In genomic region chr16:28546626-28547025, GRCh38 we compare ENCODE assay signal across 10 cellular contexts. TPM values are rescaled to one million over a fixed set of nuclear protein-coding genes. Genes with fewer than 3 reads are reported as not detected.
"Had no signal": no experiment of that assay in that cellular context is flagged by ENCODE, and none has a peak within 500 bp of the region (broad histone marks: within the 10 kb centered on the region; RNA-seq: fewer than 3 reads in every experiment).

No MANE protein-coding gene starts in this region.

- H3K4me3 Mint-ChIP-seq: GM23338, H9, HFFc6 had no signal

- H3K27ac ChIP-seq: GM23248 had no signal

- DNase-seq: GM23248, GOT3, H7, H9, HCEC 1CT, HFFc6 had no signal

- H3K36me3 ChIP-seq: HAP-1 had no signal

- H3K4me1 ChIP-seq: HAP-1 had no signal

- H3K9me3 Mint-ChIP-seq: GM23338, H9, HFFc6 had no signal

- H3K27ac Mint-ChIP-seq: GM23338, H9, HFFc6 had no signal

- H3K4me3 ChIP-seq: GM23248, GM23338, HAP-1 had no signal

- H3K9me3 ChIP-seq: HAP-1 had no signal

- H3K4me1 Mint-ChIP-seq: GM23338 had no signal

RNA-seq across cellular contexts. Expression of gene NUPR1, which starts 7.9 kb away (rescaled TPM):
- total RNA-seq: H7 had no signal

RNA-seq across cellular contexts. Expression of gene IL27, which starts 40.0 kb away (rescaled TPM):
- total RNA-seq: GM23248, GM23338, H1, H4, H7, H9, HFFc6 had no signal

RNA-seq across cellular contexts. Expression of gene SULT1A2, which starts 50.2 kb away (rescaled TPM):
- total RNA-seq: GM23248, HFFc6 had no signal

RNA-seq across cellular contexts. Expression of gene APOBR, which starts 52.2 kb away (rescaled TPM):
- total RNA-seq: GM23248, H1, H4, H7, H9, HFFc6 had no signal
